ENCODE assay signal across 1 cellular context in the genomic region with DNA sequence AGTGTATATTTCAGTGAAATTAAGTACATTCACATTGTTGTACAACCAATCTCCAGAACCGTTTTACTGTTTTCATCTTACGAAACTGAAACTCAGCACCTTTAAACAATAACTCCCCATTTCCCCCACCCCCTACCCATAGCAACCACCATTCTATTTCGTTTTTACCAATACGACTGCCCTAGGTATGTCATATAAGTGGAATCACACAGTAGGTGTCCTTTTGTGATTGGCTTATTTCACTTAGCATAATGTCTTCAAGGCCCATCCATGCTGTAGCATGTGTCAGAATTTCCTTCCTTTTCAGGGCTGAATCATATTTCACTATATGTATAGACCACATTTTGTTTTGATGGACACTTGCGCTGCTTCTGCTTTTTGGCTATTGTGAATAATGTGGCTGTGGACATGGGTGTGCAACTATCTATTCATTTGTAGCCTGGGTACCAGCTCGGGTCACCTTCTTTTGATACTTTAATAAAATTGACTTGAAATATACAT.
TF ChIP-seq lines count a peak whose summit lies in the region.

No MANE protein-coding gene starts in this region.

TF ChIP-seq in HEK293, 187 proteins besides CTCF, POLR2A, EP300 and RAD21 (continued from another document):
- TF ChIP-seq, protein P1, sequence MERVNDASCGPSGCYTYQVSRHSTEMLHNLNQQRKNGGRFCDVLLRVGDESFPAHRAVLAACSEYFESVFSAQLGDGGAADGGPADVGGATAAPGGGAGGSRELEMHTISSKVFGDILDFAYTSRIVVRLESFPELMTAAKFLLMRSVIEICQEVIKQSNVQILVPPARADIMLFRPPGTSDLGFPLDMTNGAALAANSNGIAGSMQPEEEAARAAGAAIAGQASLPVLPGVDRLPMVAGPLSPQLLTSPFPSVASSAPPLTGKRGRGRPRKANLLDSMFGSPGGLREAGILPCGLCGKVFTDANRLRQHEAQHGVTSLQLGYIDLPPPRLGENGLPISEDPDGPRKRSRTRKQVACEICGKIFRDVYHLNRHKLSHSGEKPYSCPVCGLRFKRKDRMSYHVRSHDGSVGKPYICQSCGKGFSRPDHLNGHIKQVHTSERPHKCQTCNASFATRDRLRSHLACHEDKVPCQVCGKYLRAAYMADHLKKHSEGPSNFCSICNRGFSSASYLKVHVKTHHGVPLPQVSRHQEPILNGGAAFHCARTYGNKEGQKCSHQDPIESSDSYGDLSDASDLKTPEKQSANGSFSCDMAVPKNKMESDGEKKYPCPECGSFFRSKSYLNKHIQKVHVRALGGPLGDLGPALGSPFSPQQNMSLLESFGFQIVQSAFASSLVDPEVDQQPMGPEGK (tag by site-specific recombination; IDR thresholded peaks at IDR 0.05): no peak
